In genomic region chr14:33950320-33951182, GRCh38 we compare ENCODE assay signal across 1 cellular context.
TF ChIP-seq lines count a peak whose summit lies in the region.

EGLN3 (minus strand) TSS chr14:33951074; CDS start chr14:33950752, 322 bp downstream.

TF ChIP-seq in HEK293, 187 proteins besides CTCF, POLR2A, EP300 and RAD21 (continued from another document):
- TF ChIP-seq, protein P1, sequence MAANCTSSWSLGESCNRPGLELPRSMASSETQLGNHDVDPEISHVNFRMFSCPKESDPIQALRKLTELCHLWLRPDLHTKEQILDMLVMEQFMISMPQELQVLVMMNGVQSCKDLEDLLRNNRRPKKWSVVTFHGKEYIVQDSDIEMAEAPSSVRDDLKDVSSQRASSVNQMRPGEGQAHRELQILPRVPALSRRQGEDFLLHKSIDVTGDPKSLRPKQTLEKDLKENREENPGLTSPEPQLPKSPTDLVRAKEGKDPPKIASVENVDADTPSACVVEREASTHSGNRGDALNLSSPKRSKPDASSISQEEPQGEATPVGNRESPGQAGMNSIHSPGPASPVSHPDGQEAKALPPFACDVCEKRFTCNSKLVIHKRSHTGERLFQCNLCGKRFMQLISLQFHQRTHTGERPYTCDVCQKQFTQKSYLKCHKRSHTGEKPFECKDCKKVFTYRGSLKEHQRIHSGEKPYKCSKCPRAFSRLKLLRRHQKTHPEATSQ (tag by site-specific recombination; IDR thresholded peaks at IDR 0.05): peak; percentile 31; the same call in 1 of the 2 replicates
- TF ChIP-seq SP7 (tag by site-specific recombination; IDR thresholded peaks at IDR 0.05) (peak; percentile 69), SP2 (tag by site-specific recombination; IDR thresholded peaks at IDR 0.05) (peak; percentile 71), KLF10 (tag by site-specific recombination; IDR thresholded peaks at IDR 0.05) (peak; percentile 42; the same call in 1 of the 2 replicates), ZNF707 (tag by site-specific recombination; IDR thresholded peaks at IDR 0.05) (no peak), ZEB2 (tag by site-specific recombination; IDR thresholded peaks at IDR 0.05) (peak; percentile 74; the same call in 1 of the 2 replicates), ZNF513 (tag by site-specific recombination; IDR thresholded peaks at IDR 0.05) (peak; percentile 35; the same call in 1 of the 2 replicates), ZNF140 (tag by site-specific recombination; IDR thresholded peaks at IDR 0.05) (no peak), ZXDB (tag by site-specific recombination; IDR thresholded peaks at IDR 0.05) (peak; percentile 82), ZBTB1 (tag by site-specific recombination; IDR thresholded peaks at IDR 0.05) (0 out of 2 replicates have a peak, but pooled peaks have one; percentile 5), ZNF48 (tag by site-specific recombination; IDR thresholded peaks at IDR 0.05) (no peak), ZNF112 (tag by site-specific recombination; IDR thresholded peaks at IDR 0.05) (no peak), MZF1 (tag by site-specific recombination; IDR thresholded peaks at IDR 0.05; ENCODE audit: borderline replicate concordance) (peak; percentile 66), ZNF2 (tag by site-specific recombination; IDR thresholded peaks at IDR 0.05) (peak; percentile 75; the same call in 1 of the 2 replicates), ZNF660 (tag by site-specific recombination; IDR thresholded peaks at IDR 0.05) (peak; percentile 81), ZSCAN30 (tag by site-specific recombination; IDR thresholded peaks at IDR 0.05) (peak; percentile 55; the same call in 1 of the 2 replicates), PATZ1 (tag by site-specific recombination; IDR thresholded peaks at IDR 0.05) (peak; percentile 71), ZNF133 (tag by site-specific recombination; IDR thresholded peaks at IDR 0.05) (no peak), ZNF350 (tag by site-specific recombination; IDR thresholded peaks at IDR 0.05) (no peak), ZNF510 (tag by site-specific recombination; IDR thresholded peaks at IDR 0.05; ENCODE audit: insufficient replicate concordance) (no peak), PRDM10 (tag by site-specific recombination; IDR thresholded peaks at IDR 0.05) (peak; percentile 50; the same call in 1 of the 2 replicates), ZIC2 (tag by site-specific recombination; IDR thresholded peaks at IDR 0.05) (peak; percentile 85), ZNF76 (tag by site-specific recombination; IDR thresholded peaks at IDR 0.05; ENCODE audit: borderline replicate concordance, low read depth) (peak; percentile 74), ZBTB20 (tag by site-specific recombination; IDR thresholded peaks at IDR 0.05) (peak; percentile 96), ZBTB7A (tag by site-specific recombination; IDR thresholded peaks at IDR 0.05; ENCODE audit: low read depth) (0 out of 2 replicates have a peak, but pooled peaks have one; percentile 13), MYNN (tag by site-specific recombination; IDR thresholded peaks at IDR 0.05; ENCODE audit: borderline replicate concordance) (no peak), ZNF621 (tag by site-specific recombination; IDR thresholded peaks at IDR 0.05) (no peak), ZBTB10 (tag by site-specific recombination; IDR thresholded peaks at IDR 0.05) (0 out of 2 replicates have a peak, but pooled peaks have one; percentile 37), ZNF394 (tag by site-specific recombination; IDR thresholded peaks at IDR 0.05; ENCODE audit: borderline replicate concordance) (peak; percentile 45; the same call in 1 of the 2 replicates), ZFP69B (tag by site-specific recombination; IDR thresholded peaks at IDR 0.05) (peak; percentile 49; the same call in 1 of the 2 replicates), KLF17 (tag by site-specific recombination; IDR thresholded peaks at IDR 0.05) (0 out of 2 replicates have a peak, but pooled peaks have one; percentile 34), ZNF639 (tag by site-specific recombination; IDR thresholded peaks at IDR 0.05) (peak; percentile 76; the same call in 1 of the 2 replicates), KLF16 (tag by site-specific recombination; IDR thresholded peaks at IDR 0.05) (peak; percentile 54), ZNF600 (tag by site-specific recombination; IDR thresholded peaks at IDR 0.05) (peak; percentile 89), ZNF335 (tag by site-specific recombination; conservative IDR thresholded peaks at IDR 0.05) (peak; percentile 79), ZFHX2 (tag by site-specific recombination; conservative IDR thresholded peaks at IDR 0.05) (0 out of 2 replicates have a peak, but pooled peaks have one; percentile 10), ZNF292 (tag by site-specific recombination; IDR thresholded peaks at IDR 0.05; ENCODE audit: borderline replicate concordance, low read depth) (no peak), IKZF3 (tag by site-specific recombination; IDR thresholded peaks at IDR 0.05) (0 out of 2 replicates have a peak, but pooled peaks have one; percentile 59), KLF1 (tag by site-specific recombination; IDR thresholded peaks at IDR 0.05) (peak; percentile 60; the same call in 1 of the 2 replicates), ZBTB17 (tag by site-specific recombination; IDR thresholded peaks at IDR 0.05) (peak; percentile 83)
